In the genomic region with DNA sequence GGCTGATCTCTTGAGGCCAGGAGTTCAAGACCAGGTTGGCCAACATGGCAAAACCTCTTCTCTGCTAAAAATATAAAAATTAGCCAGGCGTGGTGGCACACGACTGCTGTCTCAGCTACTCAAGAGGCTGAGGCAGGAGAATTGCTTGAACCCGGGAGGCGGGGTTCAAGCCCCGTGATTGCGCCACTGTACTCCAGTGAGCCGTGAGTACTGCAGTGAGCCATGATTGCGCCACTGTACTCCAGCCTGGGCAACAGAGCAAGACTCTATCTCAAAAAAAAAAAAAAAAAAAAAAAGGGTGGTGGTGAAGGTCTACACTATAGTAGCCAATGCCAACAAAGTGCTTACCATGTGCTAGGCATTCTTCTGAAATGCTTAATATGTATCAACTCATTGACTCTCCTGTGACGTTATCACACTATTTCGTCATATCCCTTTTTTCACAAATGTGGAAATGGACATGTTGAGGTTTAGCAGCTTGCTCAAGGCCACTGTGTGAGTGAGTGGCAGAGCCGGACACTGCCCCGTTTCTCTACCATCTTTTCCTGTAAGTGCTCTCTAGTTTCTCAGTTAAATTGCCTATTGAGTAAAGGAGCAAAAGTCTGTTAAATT, we compare ENCODE assay signal across 24 cellular contexts. TPM values are rescaled to one million over a fixed set of nuclear protein-coding genes. Genes with fewer than 3 reads are reported as not detected.
DNase-seq lines count a peak whose midpoint lies in the region; ATAC-seq and TF ChIP-seq lines count a peak whose summit lies in the region.
"Had no signal": no experiment of that assay in that cellular context is flagged by ENCODE, and none has a peak within 500 bp of the region (broad histone marks: within the 10 kb centered on the region; RNA-seq: fewer than 3 reads in every experiment).

No MANE protein-coding gene starts in this region.

- H3K4me1 Mint-ChIP-seq in T-helper 1 cell treated with Interleukin-12 subunit alpha and Interleukin-12 subunit beta and Interleukin-4 antibody, amounts not matched to agents 30 μg/mL and 1 μg/mL, for 36 hours (ENCODE audit: low read depth) = peaks cover 29% of the 10 kb centered on the region
- peaks cover 26 to 43% of the 10 kb centered on the region in 2 donors for H3K4me1 Mint-ChIP-seq in effector memory CD8-positive, alpha-beta T cell (ENCODE audit: low read depth in 2 of 2)

- TF ChIP-seq CTCF in neutrophil (IDR thresholded peaks at IDR 0.05) = peak; percentile 16

- no peak overlapping the region for H3K4me3 Mint-ChIP-seq in T-helper 1 cell treated with Interleukin-12 subunit alpha and Interleukin-12 subunit beta and Interleukin-4 antibody, amounts not matched to agents 30 μg/mL and 1 μg/mL, for 36 hours
- no peak overlapping the region for H3K4me3 Mint-ChIP-seq in effector memory CD8-positive, alpha-beta T cell

- peaks cover 47% of the 10 kb centered on the region for H3K36me3 ChIP-seq in neutrophil
- no peaks in the 10 kb centered on the region; the same call in 1 of the 2 replicates for H3K36me3 ChIP-seq in H7 (replicated peaks; ENCODE audit: control insufficient read depth, insufficient read depth, low read length)

- H3K4me1 ChIP-seq in neutrophil (ENCODE audit: control insufficient read depth in 1 of 2, insufficient read depth in 1 of 2, low read depth in 1 of 2, low read length in 1 of 2) = peaks cover 54 to 59% of the 10 kb centered on the region in 2 experiments

- no peaks in the 10 kb centered on the region for H3K27me3 ChIP-seq in neutrophil
- no peaks in the 10 kb centered on the region for H3K27me3 ChIP-seq in H7 (ENCODE audit: control insufficient read depth, insufficient read depth, low read length)
- H3K27me3 ChIP-seq: heart left ventricle had no signal

- ATAC-seq in effector memory CD8-positive, alpha-beta T cell (replicated peaks) = no peak
- ATAC-seq: A549 had no signal

- no peaks in the 10 kb centered on the region for H3K9me3 ChIP-seq in neutrophil
- H3K9me3 ChIP-seq: A549, heart left ventricle had no signal

- peaks cover 24% of the 10 kb centered on the region for H3K36me3 Mint-ChIP-seq in T-helper 1 cell treated with Interleukin-12 subunit alpha and Interleukin-12 subunit beta and Interleukin-4 antibody, amounts not matched to agents 30 μg/mL and 1 μg/mL, for 36 hours (ENCODE audit: low read depth)
- peaks cover 40% of the 10 kb centered on the region for H3K36me3 Mint-ChIP-seq in effector memory CD8-positive, alpha-beta T cell (ENCODE audit: insufficient read depth)

- H3K27me3 Mint-ChIP-seq in T-helper 1 cell treated with Interleukin-12 subunit alpha and Interleukin-12 subunit beta and Interleukin-4 antibody, amounts not matched to agents 30 μg/mL and 1 μg/mL, for 36 hours (ENCODE audit: low read depth) = no peaks in the 10 kb centered on the region
- H3K27me3 Mint-ChIP-seq in effector memory CD8-positive, alpha-beta T cell = no peaks in the 10 kb centered on the region
- H3K27me3 Mint-ChIP-seq: naive B cell had no signal

- peak overlapping the region; percentile 36 for H3K27ac Mint-ChIP-seq in T-helper 1 cell treated with Interleukin-12 subunit alpha and Interleukin-12 subunit beta and Interleukin-4 antibody, amounts not matched to agents 30 μg/mL and 1 μg/mL, for 36 hours
- H3K27ac Mint-ChIP-seq in effector memory CD8-positive, alpha-beta T cell = peak overlapping the region; percentile 84 to 91

- no peak for DNase-seq in T-helper 1 cell
- peak; percentile 68 for DNase-seq in NOMO-1 treated with DMSO at 0.1 percent for 48 hours (lab: John Stamatoyannopoulos, UW; ENCODE audit: unreplicated experiment)
- DNase-seq in effector memory CD8-positive, alpha-beta T cell = no peak
- DNase-seq in C1 segment of cervical spinal cord (lab: John Stamatoyannopoulos, UW) = no peak
- DNase-seq in H7 = no peak
- no peak for DNase-seq in hippocampal formation (lab: John Stamatoyannopoulos, UW)
- DNase-seq: activated effector memory CD4-positive, alpha-beta T cell treated with anti-CD3 and anti-CD28 coated beads, Interleukin-2, amount 50 U/mL, for 16 hours; aorta; cerebellar nuclear complex; DMS79 treated with DMSO at 0.1 percent for 48 hours; effector CD8-positive, alpha-beta T cell; GM23248; naive B cell; NCI-H2029; posterior cingulate gyrus; SHP77; stimulated activated CD4-positive, alpha-beta T cell treated with anti-CD3 and anti-CD28 coated beads, Interleukin-4, amount 100 ng/mL, for 4 hours; T1000 had no signal

- no peaks in the 10 kb centered on the region for H3K9me3 Mint-ChIP-seq in T-helper 1 cell treated with Interleukin-12 subunit alpha and Interleukin-12 subunit beta and Interleukin-4 antibody, amounts not matched to agents 30 μg/mL and 1 μg/mL, for 36 hours
- H3K9me3 Mint-ChIP-seq in effector memory CD8-positive, alpha-beta T cell = no peaks in the 10 kb centered on the region
- H3K9me3 Mint-ChIP-seq: naive B cell had no signal

- H3K4me3 ChIP-seq in neutrophil (ENCODE audit: low read depth in 1 of 2, low read length in 1 of 2) (peak overlapping the region; percentile 46 to 47), H7 (ENCODE audit: insufficient read depth, low read depth, low read length) (no peak overlapping the region)
- H3K4me3 ChIP-seq: A549, GM23248, heart left ventricle, skin epidermis had no signal

- peak overlapping the region; percentile 95 for H3K27ac ChIP-seq in neutrophil
- H3K27ac ChIP-seq: A549, C4-2B, GM23248 had no signal

RNA-seq across cellular contexts. Expression of a gene that starts 59.6 kb away (rescaled TPM):
- 27.5 and 34.7 TPM in 2 replicates for total RNA-seq in H7 (2014; rRNA removed; shearing (Covaris generic))
